In the genomic region with DNA sequence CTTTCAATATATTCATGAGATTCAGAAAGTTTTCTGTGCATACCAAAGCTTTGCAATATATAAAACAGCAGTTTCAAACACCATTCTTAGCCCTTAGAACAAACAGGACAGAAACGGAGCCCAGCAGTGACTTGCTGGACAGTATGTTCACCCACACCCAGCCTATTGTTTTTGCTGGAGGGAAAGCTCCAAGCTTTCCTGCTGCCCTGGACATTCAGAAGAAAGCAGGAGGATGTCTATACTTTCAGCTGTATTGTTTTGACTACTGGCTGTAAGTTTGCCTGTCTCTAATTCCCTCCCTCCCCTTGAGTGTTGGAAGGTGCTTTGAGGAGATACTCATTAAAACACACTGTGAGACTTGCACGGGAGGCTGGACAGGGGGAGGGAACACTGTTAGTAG, we compare ENCODE assay signal across 35 cellular contexts. TPM values are rescaled to one million over a fixed set of nuclear protein-coding genes. Genes with fewer than 3 reads are reported as not detected.
"Had no signal": no experiment of that assay in that cellular context is flagged by ENCODE, and none has a peak within 500 bp of the region (broad histone marks: within the 10 kb centered on the region; RNA-seq: fewer than 3 reads in every experiment).

No MANE protein-coding gene starts in this region.

- H3K27ac Mint-ChIP-seq: endodermal cell; mesothelial cell of epicardium; naive B cell; natural killer cell treated with Interleukin-12 subunit alpha and Interleukin-12 subunit beta and Interleukin-15 and Interleukin-18, amount 100 ng/mL, for 72 hours; stimulated activated naive CD8-positive, alpha-beta T cell treated with anti-CD3 and anti-CD28 coated beads, Interleukin-15, amount 100 ng/mL, for 72 hours; type B pancreatic cell had no signal

- H3K4me3 Mint-ChIP-seq: endodermal cell; mesothelial cell of epicardium; naive B cell; natural killer cell treated with Interleukin-12 subunit alpha and Interleukin-12 subunit beta and Interleukin-15 and Interleukin-18, amount 100 ng/mL, for 72 hours; stimulated activated naive CD8-positive, alpha-beta T cell treated with anti-CD3 and anti-CD28 coated beads, Interleukin-15, amount 100 ng/mL, for 72 hours; type B pancreatic cell had no signal

- H3K27ac ChIP-seq: esophagus muscularis mucosa, gastroesophageal sphincter, left lung, ovary, right lobe of liver, tibial artery had no signal

- H3K4me3 ChIP-seq: esophagus muscularis mucosa, gastroesophageal sphincter, heart right ventricle, left lung, mucosa of descending colon, ovary, right lobe of liver, tibial artery had no signal

- H3K9me3 ChIP-seq: esophagus muscularis mucosa, gastroesophageal sphincter, heart right ventricle, left lung, mucosa of descending colon, ovary, right lobe of liver, tibial artery had no signal

- H3K36me3 Mint-ChIP-seq: mesothelial cell of epicardium; naive B cell; natural killer cell treated with Interleukin-12 subunit alpha and Interleukin-12 subunit beta and Interleukin-15 and Interleukin-18, amount 100 ng/mL, for 72 hours; type B pancreatic cell had no signal

- H3K27me3 Mint-ChIP-seq: stimulated activated naive CD8-positive, alpha-beta T cell treated with anti-CD3 and anti-CD28 coated beads, Interleukin-15, amount 100 ng/mL, for 72 hours had no signal

- H3K9me3 Mint-ChIP-seq: endodermal cell; mesothelial cell of epicardium; naive B cell; natural killer cell treated with Interleukin-12 subunit alpha and Interleukin-12 subunit beta and Interleukin-15 and Interleukin-18, amount 100 ng/mL, for 72 hours; stimulated activated naive CD8-positive, alpha-beta T cell treated with anti-CD3 and anti-CD28 coated beads, Interleukin-15, amount 100 ng/mL, for 72 hours; type B pancreatic cell had no signal

- H3K27me3 ChIP-seq: esophagus muscularis mucosa, gastroesophageal sphincter, heart right ventricle, left lung, ovary, right lobe of liver, tibial artery had no signal

- DNase-seq: central memory CD4-positive, alpha-beta T cell; effector CD8-positive, alpha-beta T cell; endodermal cell; foreskin fibroblast; glutamatergic neuron; heart right ventricle; hippocampal formation; left cardiac atrium; left lung; mesenchymal stem cell; mucosa of descending colon; naive B cell; occipital lobe; ovary; posterior cingulate gyrus; right lobe of liver; small intestine; stimulated activated CD4-positive, alpha-beta T cell treated with anti-CD3 and anti-CD28 coated beads, Interleukin-1b, Interleukin-23, amount 100 ng/mL, for 48 hours; stimulated activated CD4-positive, alpha-beta T cell treated with anti-CD3 and anti-CD28 coated beads, Interleukin-4, amount 100 ng/mL, for 1 hour; stimulated activated CD8-positive, alpha-beta memory T cell treated with anti-CD3 and anti-CD28 coated beads, Interleukin-4, amount 100 ng/mL, for 48 hours; stimulated activated naive CD4-positive, alpha-beta T cell; stimulated activated naive CD8-positive, alpha-beta T cell treated with anti-CD3 and anti-CD28 coated beads, Interleukin-15, amount 100 ng/mL, for 72 hours; tibial artery had no signal

- H3K4me1 Mint-ChIP-seq: mesothelial cell of epicardium; naive B cell; stimulated activated naive CD8-positive, alpha-beta T cell treated with anti-CD3 and anti-CD28 coated beads, Interleukin-15, amount 100 ng/mL, for 72 hours had no signal

- H3K36me3 ChIP-seq: esophagus muscularis mucosa, gastroesophageal sphincter, heart right ventricle, left lung, ovary, right lobe of liver, tibial artery had no signal

- ATAC-seq: gastroesophageal sphincter; left cardiac atrium; left lung; mucosa of descending colon; natural killer cell treated with Interleukin-12 subunit alpha and Interleukin-12 subunit beta and Interleukin-15 and Interleukin-18, amount 100 ng/mL, for 72 hours; right lobe of liver; stimulated activated naive CD8-positive, alpha-beta T cell treated with anti-CD3 and anti-CD28 coated beads, Interleukin-15, amount 100 ng/mL, for 72 hours had no signal

- H3K4me1 ChIP-seq: esophagus muscularis mucosa, gastroesophageal sphincter, left lung, right lobe of liver, tibial artery had no signal

RNA-seq across cellular contexts. Expression of a gene that starts 35.1 kb away (rescaled TPM):
- total RNA-seq: cerebellum; endodermal cell; endothelial cell of umbilical vein; epithelial cell of proximal tubule; esophagus muscularis mucosa; gastroesophageal sphincter; kidney epithelial cell; left cardiac atrium; lower leg skin; lung microvascular endothelial cell; mesothelial cell of epicardium; natural killer cell treated with Interleukin-12 subunit alpha and Interleukin-12 subunit beta and Interleukin-15 and Interleukin-18, amount 100 ng/mL, for 72 hours; occipital lobe; temporal lobe had no signal
